Comparison of ENCODE assay signal across 21 cellular contexts in genomic region chr13:113923376-113924063, GRCh38. TPM values are rescaled to one million over a fixed set of nuclear protein-coding genes. Genes with fewer than 3 reads are reported as not detected.
DNase-seq lines count a peak whose midpoint lies in the region; ATAC-seq and TF ChIP-seq lines count a peak whose summit lies in the region.
"Had no signal": no experiment of that assay in that cellular context is flagged by ENCODE, and none has a peak within 500 bp of the region (broad histone marks: within the 10 kb centered on the region; RNA-seq: fewer than 3 reads in every experiment).

No MANE protein-coding gene starts in this region.

- no peak overlapping the region for H3K56ac ChIP-seq in IMR-90 (ENCODE audit: extremely low read depth, insufficient read depth, low read length)

- no peak overlapping the region for H3K4me3 Mint-ChIP-seq in activated CD8-positive, alpha-beta memory T cell treated with anti-CD3 and anti-CD28 coated beads, Interleukin-2, amount 10 ng/mL, durations not matched to agents 7 days and 5 days
- H3K4me3 Mint-ChIP-seq: B cell; CD4-positive, alpha-beta T cell; IgD-negative memory B cell had no signal

- H3K4me2 ChIP-seq in IMR-90 (ENCODE audit: low read depth, low read length) = no peak overlapping the region
- no peak overlapping the region for H3K4me2 ChIP-seq in mesenchymal stem cell (ENCODE audit: low read length, poor library complexity, severe bottlenecking)

- H3K23ac ChIP-seq in IMR-90 (ENCODE audit: low read depth, low read length) = no peak overlapping the region
- no peak overlapping the region for H3K23ac ChIP-seq in mesenchymal stem cell (ENCODE audit: low read length in 2 of 2)

- H2BK5ac ChIP-seq in IMR-90 (ENCODE audit: low read depth, low read length, poor library complexity, severe bottlenecking) (no peak overlapping the region), mesenchymal stem cell (ENCODE audit: low read depth, low read length, poor library complexity, severe bottlenecking) (no peak overlapping the region)

- H4K91ac ChIP-seq in IMR-90 (ENCODE audit: insufficient read depth, low read depth, low read length) (peak overlapping the region; percentile 13; the same call in 1 of the 2 replicates), mesenchymal stem cell (ENCODE audit: low read length) (no peak overlapping the region)

- H3K4me3 ChIP-seq in IMR-90 (ENCODE audit: insufficient read depth, low read depth, low read length) = no peak overlapping the region
- H3K4me3 ChIP-seq in mesenchymal stem cell (ENCODE audit: insufficient read depth in 1 of 2, low read depth in 1 of 2, low read length in 2 of 2) = no peak overlapping the region
- no peak overlapping the region for H3K4me3 ChIP-seq in suprapubic skin

- in situ Hi-C loops in IMR-90 (cut with MboI; ENCODE audit: low sequenced_read_pairs) = no loop called here

- H3K4me1 ChIP-seq in IMR-90 (ENCODE audit: control insufficient read depth, insufficient read depth, low read length) = peaks cover 22% of the 10 kb centered on the region
- H3K4me1 ChIP-seq in mesenchymal stem cell (ENCODE audit: control insufficient read depth, insufficient read depth, low read depth, low read length) = peaks cover 8% of the 10 kb centered on the region
- H3K4me1 ChIP-seq in suprapubic skin = peaks cover 19% of the 10 kb centered on the region

- H4K8ac ChIP-seq in IMR-90 (ENCODE audit: low read depth in 2 of 2, low read length in 2 of 2) (0 out of 4 replicates have a peak overlapping the region, but pooled peaks of 1 of the 2 experiments have one; percentile 22), mesenchymal stem cell (ENCODE audit: low read length) (peak overlapping the region; percentile 19)

- intact Hi-C loops in IMR-90 (cut with micrococcal nuclease) = no loop called here

- H3K18ac ChIP-seq in IMR-90 (ENCODE audit: low read depth, low read length) (no peak overlapping the region), mesenchymal stem cell (ENCODE audit: low read depth in 1 of 2, low read length in 2 of 2) (no peak overlapping the region)

- H2BK20ac ChIP-seq in IMR-90 (ENCODE audit: low read depth, low read length) = no peak overlapping the region

- H2BK15ac ChIP-seq in IMR-90 (ENCODE audit: low read depth, low read length) (peak overlapping the region; percentile 17; the same call in 1 of the 3 replicates), mesenchymal stem cell (ENCODE audit: low read depth, poor library complexity, severe bottlenecking) (no peak overlapping the region)

- no TSS peak for BruUV-seq in IMR-90 (replicated peaks; lab: Mats Ljungman, UMichigan)

- TF ChIP-seq RAD21 in IMR-90 (IDR thresholded peaks at IDR 0.05; ENCODE audit: low read length) = no peak

- ATAC-seq in activated CD8-positive, alpha-beta memory T cell treated with anti-CD3 and anti-CD28 coated beads, Interleukin-2, amount 10 ng/mL, durations not matched to agents 7 days and 5 days = no peak
- ATAC-seq in IMR-90 (ENCODE audit: low read depth) (no peak), HG03095 (IDR thresholded peaks at IDR 0.05; ENCODE audit: unreplicated experiment) (no peak)

- no peak overlapping the region for H2AK9ac ChIP-seq in IMR-90 (replicated peaks; ENCODE audit: low read depth, low read length, poor library complexity)

- H3K27me3 ChIP-seq in IMR-90 (ENCODE audit: control insufficient read depth, insufficient read depth, low read length) (no peaks in the 10 kb centered on the region), mesenchymal stem cell (ENCODE audit: control insufficient read depth in 1 of 2, insufficient read depth in 1 of 2, low read length in 2 of 2) (peaks cover 0 to 2% of the 10 kb centered on the region in 2 experiments), suprapubic skin (peaks cover 4% of the 10 kb centered on the region)

- peak overlapping the region; percentile 11 to 37 for H2BK12ac ChIP-seq in mesenchymal stem cell (ENCODE audit: low read length in 2 of 2)

- DNase-seq in activated CD8-positive, alpha-beta memory T cell treated with anti-CD3 and anti-CD28 coated beads for 24 hours = peak; percentile 37
- DNase-seq in activated CD8-positive, alpha-beta memory T cell treated with anti-CD3 and anti-CD28 coated beads, Interleukin-2, amount 10 ng/mL, durations not matched to agents 7 days and 5 days = no peak
- DNase-seq in IMR-90 (no peak), mesenchymal stem cell (no peak), suprapubic skin (ENCODE audit: low spot score in 2 of 2) (peak; percentile 18), ecto neural progenitor cell (ENCODE audit: low spot score) (no peak)
- DNase-seq in stimulated activated naive CD4-positive, alpha-beta T cell treated with Interleukin-2 at 50 U/mL for 16 hours (lab: John Stamatoyannopoulos, UW) = no peak
- DNase-seq: CD4-positive, alpha-beta T cell; EL; HCEC 1CT; Kasumi-1; MM.1S; NCI-H1092 treated with DMSO at 0.1 percent for 48 hours; NCI-H2081 treated with DMSO at 0.1 percent for 48 hours; NCI-H510A; NCI-H774; RPMI8226 had no signal

- H3K27ac ChIP-seq in IMR-90 (ENCODE audit: insufficient read depth, low read length) = no peak overlapping the region
- H3K27ac ChIP-seq in mesenchymal stem cell (ENCODE audit: low read length, poor library complexity, severe bottlenecking) = no peak overlapping the region
- H3K27ac ChIP-seq in suprapubic skin = no peak overlapping the region
- H3K27ac ChIP-seq: 22Rv1 had no signal

- H3K36me3 ChIP-seq in IMR-90 (ENCODE audit: control insufficient read depth, insufficient read depth, low read length) (no peaks in the 10 kb centered on the region), mesenchymal stem cell (ENCODE audit: control insufficient read depth in 1 of 2, insufficient read depth in 2 of 2, low read depth in 1 of 2, low read length in 2 of 2) (no peaks in the 10 kb centered on the region), suprapubic skin (no peaks in the 10 kb centered on the region)

- H4K5ac ChIP-seq in IMR-90 (ENCODE audit: low read depth, low read length) = no peak overlapping the region

- no peak overlapping the region for H3K27ac Mint-ChIP-seq in activated CD8-positive, alpha-beta memory T cell treated with anti-CD3 and anti-CD28 coated beads, Interleukin-2, amount 10 ng/mL, durations not matched to agents 7 days and 5 days
- H3K27ac Mint-ChIP-seq: B cell; CD4-positive, alpha-beta T cell; IgD-negative memory B cell had no signal

- peaks cover 8% of the 10 kb centered on the region for H3K9me3 Mint-ChIP-seq in activated CD8-positive, alpha-beta memory T cell treated with anti-CD3 and anti-CD28 coated beads, Interleukin-2, amount 10 ng/mL, durations not matched to agents 7 days and 5 days (ENCODE audit: low read depth)

- peaks cover 0 to 18% of the 10 kb centered on the region in 2 experiments; a peak in 2 of 4 replicates for H3K79me1 ChIP-seq in IMR-90 (ENCODE audit: low read depth in 1 of 2, low read length in 2 of 2)
- H3K79me1 ChIP-seq in mesenchymal stem cell (replicated peaks; ENCODE audit: low read length, poor library complexity, severe bottlenecking) = no peaks in the 10 kb centered on the region

- no peak overlapping the region for H3K9ac ChIP-seq in IMR-90 (ENCODE audit: low read depth, low read length)
- H3K9ac ChIP-seq in mesenchymal stem cell (ENCODE audit: low read length) = no peak overlapping the region

- TF ChIP-seq EP300 in suprapubic skin (IDR thresholded peaks at IDR 0.05) = no peak

- 0 out of 2 replicates have a peak, but pooled peaks cover 4% of the 10 kb centered on the region for H4K20me1 ChIP-seq in IMR-90 (ENCODE audit: insufficient read depth, low read length)

- H2BK120ac ChIP-seq in IMR-90 (ENCODE audit: low read depth, low read length) (peak overlapping the region; percentile 54), mesenchymal stem cell (ENCODE audit: low read depth, low read length) (no peak overlapping the region)

- H2AK5ac ChIP-seq in IMR-90 (ENCODE audit: low read depth, low read length) (peak overlapping the region; percentile 74), mesenchymal stem cell (ENCODE audit: low read length, severe bottlenecking) (no peak overlapping the region)

- H3K4ac ChIP-seq in IMR-90 (ENCODE audit: low read depth, low read length) (peak overlapping the region; percentile 54; the same call in 1 of the 2 replicates), mesenchymal stem cell (ENCODE audit: low read depth in 1 of 2, low read length in 2 of 2) (no peak overlapping the region)

- H3K4me1 Mint-ChIP-seq in activated CD8-positive, alpha-beta memory T cell treated with anti-CD3 and anti-CD28 coated beads, Interleukin-2, amount 10 ng/mL, durations not matched to agents 7 days and 5 days = no peaks in the 10 kb centered on the region
- H3K4me1 Mint-ChIP-seq: B cell, IgD-negative memory B cell had no signal

- no peak for TF ChIP-seq POLR2A in IMR-90 (IDR thresholded peaks at IDR 0.05; ENCODE audit: low read depth, low read length)
- no peak for TF ChIP-seq POLR2A in suprapubic skin (IDR thresholded peaks at IDR 0.05)

- CTCF ChIA-PET in activated CD8-positive, alpha-beta memory T cell treated with anti-CD3 and anti-CD28 coated beads, Interleukin-2, amount 10 ng/mL, durations not matched to agents 7 days and 5 days (lab: Charles Lee) = no interaction called here
- CTCF ChIA-PET in IMR-90 (lab: Yijun Ruan, JAX) = no interaction called here

- peaks cover 8% of the 10 kb centered on the region for H3K9me3 ChIP-seq in IMR-90 (ENCODE audit: control insufficient read depth, insufficient read depth, low read length)
- peaks cover 22% of the 10 kb centered on the region for H3K9me3 ChIP-seq in mesenchymal stem cell (ENCODE audit: control insufficient read depth, low read length)
- H3K9me3 ChIP-seq in suprapubic skin = no peaks in the 10 kb centered on the region

- POLR2A ChIA-PET in IMR-90 (lab: Charles Lee; ENCODE audit: unreplicated experiment) = no interaction called here

- peaks cover 18% of the 10 kb centered on the region for H3K9me1 ChIP-seq in IMR-90 (ENCODE audit: insufficient read depth, low read length)

- TF ChIP-seq CTCF in IMR-90 (conservative IDR thresholded peaks at IDR 0.05; ENCODE audit: low read depth, low read length) (no peak), suprapubic skin (IDR thresholded peaks at IDR 0.05) (no peak)

- dilution Hi-C loops in IMR-90 (cut with HindIII; ENCODE audit: low sequenced_read_pairs, unreplicated experiment) = no loop called here

- H3K14ac ChIP-seq in IMR-90 (replicated peaks; ENCODE audit: low read depth, low read length) (no peak overlapping the region), mesenchymal stem cell (ENCODE audit: low read length in 2 of 2) (no peak overlapping the region)

- no peak overlapping the region for H2AFZ ChIP-seq in IMR-90 (replicated peaks; ENCODE audit: low read length, poor library complexity)
- H2AFZ ChIP-seq in mesenchymal stem cell (ENCODE audit: low read depth, low read length) = no peak overlapping the region

- peaks cover 6% of the 10 kb centered on the region for H3K36me3 Mint-ChIP-seq in activated CD8-positive, alpha-beta memory T cell treated with anti-CD3 and anti-CD28 coated beads, Interleukin-2, amount 10 ng/mL, durations not matched to agents 7 days and 5 days

- H3K27me3 Mint-ChIP-seq in activated CD8-positive, alpha-beta memory T cell treated with anti-CD3 and anti-CD28 coated beads, Interleukin-2, amount 10 ng/mL, durations not matched to agents 7 days and 5 days = peaks cover 68% of the 10 kb centered on the region

- WGBS in IMR-90 (ENCODE audit: extremely low coverage in 2 of 2, insufficient read length in 1 of 2), 2 experiments = 89% methylated on average over 4 of the region's 8 CpGs; no CpG with 5 or more reads in 1 of the 2 experiments
- 85% methylated on average over 8 of the region's 8 CpGs for WGBS in mesenchymal stem cell
- WGBS in suprapubic skin = 77% methylated on average over 2 of the region's 8 CpGs

RNA-seq across cellular contexts. Expression of gene C13orf46, which starts 50.4 kb away (rescaled TPM):
- total RNA-seq in activated CD8-positive, alpha-beta memory T cell treated with anti-CD3 and anti-CD28 coated beads, Interleukin-2, amount 10 ng/mL, durations not matched to agents 7 days and 5 days = 1 to 10 TPM in 1 of 2 experiments, under 1 TPM in 1; 0.37 to 2.3 TPM
- under 0.01 TPM in 2 replicates for total RNA-seq in IMR-90 (2012; rRNA removed)
- polyA plus RNA-seq in IMR-90 (2012; rRNA removed) = 2.1 and 2.5 TPM in 2 replicates
- polyA plus RNA-seq in IMR-90 (2012; cell fraction: cytosol; rRNA removed) = 1.7 and 1.8 TPM in 2 replicates
- 8.9 and 10.0 TPM in 2 replicates for polyA plus RNA-seq in IMR-90 (2012; cell fraction: nucleus; rRNA removed; ENCODE audit: low replicate concordance)
- polyA plus RNA-seq in mesenchymal stem cell (2013, experiment 1 of 2) = 0.43 TPM
- 0.45 TPM for polyA plus RNA-seq in mesenchymal stem cell (2013, experiment 2 of 2)
- total RNA-seq in suprapubic skin = 1 to 10 TPM in 1 of 4 donors, under 1 TPM in 3; 0.16 to 1.4 (median 0.53) TPM

RNA-seq across cellular contexts. Expression of gene GAS6, which starts 59.6 kb away (rescaled TPM):
- under 1 TPM; 0.15 to 0.23 TPM for total RNA-seq in activated CD8-positive, alpha-beta memory T cell treated with anti-CD3 and anti-CD28 coated beads, Interleukin-2, amount 10 ng/mL, durations not matched to agents 7 days and 5 days
- 212 and 220 TPM in 2 replicates for total RNA-seq in IMR-90 (2012; rRNA removed)
- polyA plus RNA-seq in IMR-90 (2012; rRNA removed) = 795 and 823 TPM in 2 replicates
- 1,010 and 1,498 TPM in 2 replicates for polyA plus RNA-seq in IMR-90 (2012; cell fraction: cytosol; rRNA removed)
- 1,145 and 2,216 TPM in 2 replicates for polyA plus RNA-seq in IMR-90 (2012; cell fraction: nucleus; rRNA removed; ENCODE audit: low replicate concordance)
- polyA plus RNA-seq in mesenchymal stem cell (2013, experiment 1 of 2) = 126 TPM
- polyA plus RNA-seq in mesenchymal stem cell (2013, experiment 2 of 2) = 127 TPM
- 100 to 1,000 TPM; 175 to 286 (median 224) TPM for total RNA-seq in suprapubic skin

Comparison
In these comparisons a context has a peak if more than half of its experiments do, and no peak if none do; other contexts are left out.
1. DNase-seq: peak in activated CD8-positive, alpha-beta memory T cell treated with anti-CD3 and anti-CD28 coated beads for 24 hours (single experiment) and suprapubic skin (2 of 2); none in activated CD8-positive, alpha-beta memory T cell treated with anti-CD3 and anti-CD28 coated beads, Interleukin-2, amount 10 ng/mL, durations not matched to agents 7 days and 5 days (single experiment), IMR-90 (single experiment), mesenchymal stem cell (single experiment), ecto neural progenitor cell (single experiment) and stimulated activated naive CD4-positive, alpha-beta T cell treated with Interleukin-2 at 50 U/mL for 16 hours (single experiment).
2. RNA of gene GAS6, which starts 59.6 kb away (total RNA-seq): 175 to 286 TPM in suprapubic skin and 212 to 220 TPM in IMR-90; 0.15 to 0.23 TPM in activated CD8-positive, alpha-beta memory T cell treated with anti-CD3 and anti-CD28 coated beads, Interleukin-2, amount 10 ng/mL, durations not matched to agents 7 days and 5 days; every median in the first group is over 100 times any median in the second.